9 cellular contexts compared by ENCODE assay signal in the genomic region with DNA sequence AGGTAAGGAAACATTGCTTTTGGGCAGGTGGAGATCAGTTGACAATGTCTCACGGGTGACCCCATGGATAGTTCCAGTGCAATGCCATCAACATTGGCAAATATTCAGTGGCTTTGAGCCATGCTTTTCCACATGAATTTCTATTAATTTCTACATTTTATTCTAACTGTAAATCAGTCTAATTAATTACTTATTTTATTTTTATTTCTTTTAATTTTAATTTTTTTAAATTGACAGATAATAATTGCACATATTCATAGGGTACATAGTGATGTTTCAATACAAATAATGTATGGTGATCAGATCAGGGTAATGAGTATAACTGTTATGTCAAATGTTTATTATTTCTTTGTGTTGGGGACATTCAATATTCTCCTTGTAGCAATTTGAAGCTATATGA. TPM values are rescaled to one million over a fixed set of nuclear protein-coding genes. Genes with fewer than 3 reads are reported as not detected.
"Had no signal": no experiment of that assay in that cellular context is flagged by ENCODE, and none has a peak within 500 bp of the region (broad histone marks: within the 10 kb centered on the region; RNA-seq: fewer than 3 reads in every experiment).

No MANE protein-coding gene starts in this region.

- H3K4me3 ChIP-seq: GM23338, K562 had no signal

- DNase-seq: H9, HCEC 1CT, IMR-90 had no signal

- FAIRE-seq: H1, H54, HepG2, K562 had no signal

- H3K4me2 ChIP-seq: GM23338 had no signal

- ATAC-seq: GM23338, HepG2, K562 had no signal

- H2AFZ ChIP-seq: GM23338 had no signal

- H3K27ac ChIP-seq: HL-60 had no signal

RNA-seq across cellular contexts. Expression of a gene that starts 3.8 kb away (rescaled TPM):
- total RNA-seq: HepG2 had no signal
- polyA plus RNA-seq: GM23338 had no signal
